25 cellular contexts compared by ENCODE assay signal in genomic region chr19:47419789-47420188, GRCh38. TPM values are rescaled to one million over a fixed set of nuclear protein-coding genes. Genes with fewer than 3 reads are reported as not detected.
DNase-seq lines count a peak whose midpoint lies in the region; ATAC-seq and TF ChIP-seq lines count a peak whose summit lies in the region.
"Had no signal": no experiment of that assay in that cellular context is flagged by ENCODE, and none has a peak within 500 bp of the region (broad histone marks: within the 10 kb centered on the region; RNA-seq: fewer than 3 reads in every experiment).

No MANE protein-coding gene starts in this region.

- no peaks in the 10 kb centered on the region for H3K79me2 ChIP-seq in neural progenitor cell (ENCODE audit: low read depth)

- peak overlapping the region; percentile 57 for H3K4me3 ChIP-seq in BLaER1
- H3K4me3 ChIP-seq in WERI-Rb-1 (ENCODE audit: low read depth, low read length), result peak overlapping the region; percentile 45
- peak overlapping the region; percentile 48 for H3K4me3 ChIP-seq in iPS-15b (ENCODE audit: low read depth, low read length)
- peak overlapping the region; percentile 57 for H3K4me3 ChIP-seq in neural progenitor cell
- no peak overlapping the region for H3K4me3 ChIP-seq in coronary artery

- H3K27me3 ChIP-seq in BLaER1, result peaks cover 98% of the 10 kb centered on the region
- no peaks in the 10 kb centered on the region for H3K27me3 ChIP-seq in WERI-Rb-1 (ENCODE audit: insufficient read depth, low read depth, severe bottlenecking)
- H3K27me3 ChIP-seq in iPS-15b (ENCODE audit: control insufficient read depth, insufficient read depth, low read length), result peaks cover 77% of the 10 kb centered on the region
- H3K27me3 ChIP-seq in neural progenitor cell, result peaks cover 64% of the 10 kb centered on the region

- peaks cover 5% of the 10 kb centered on the region for H3K36me3 Mint-ChIP-seq in neural progenitor cell
- H3K36me3 Mint-ChIP-seq: natural killer cell had no signal

- no peaks in the 10 kb centered on the region for H3K9me3 Mint-ChIP-seq in neural progenitor cell
- H3K9me3 Mint-ChIP-seq: activated T-helper 1 cell treated with anti-CD3 and anti-CD28 coated beads, Interleukin-12 subunit alpha, Interleukin-12 subunit beta, Interleukin-2, Interleukin-4 antibody, amounts not matched to agents 30 ng/mL and 10 ng/mL and 1 ng/mL, durations not matched to agents 14 hours and 24 hours and 36 hours; central memory CD8-positive, alpha-beta T cell; T-helper 2 cell treated with Interferon-gamma antibody and Interleukin-4, amounts not matched to agents 5 μg/mL and 100 μg/mL, for 36 hours had no signal

- H3K9ac ChIP-seq in BLaER1 (no peak overlapping the region), iPS-15b (ENCODE audit: low read depth, low read length) (no peak overlapping the region), neural progenitor cell (no peak overlapping the region)

- H3K9me3 ChIP-seq in BLaER1 (no peaks in the 10 kb centered on the region), WERI-Rb-1 (ENCODE audit: severe bottlenecking) (no peaks in the 10 kb centered on the region), iPS-15b (ENCODE audit: control insufficient read depth, insufficient read depth, low read length) (no peaks in the 10 kb centered on the region), neural progenitor cell (ENCODE audit: low read depth) (no peaks in the 10 kb centered on the region)
- H3K9me3 ChIP-seq: HAP-1, left lung, prostate gland, upper lobe of left lung had no signal

- H3F3A ChIP-seq in neural progenitor cell (ENCODE audit: low read depth), result peaks cover 32% of the 10 kb centered on the region

- DNase-seq in WERI-Rb-1 (no peak), neural progenitor cell (ENCODE audit: low spot score) (peak; percentile 33), amygdala (lab: John Stamatoyannopoulos, UW) (no peak), coronary artery (ENCODE audit: low spot score) (no peak), COLO829 (ENCODE audit: low spot score) (no peak)
- DNase-seq: activated CD4-positive, alpha-beta T cell treated with anti-CD3 and anti-CD28 coated beads, Interleukin-2, amount 50 U/mL, for 1 hour; activated naive CD4-positive, alpha-beta T cell treated with anti-CD3 and anti-CD28 coated beads, Interleukin-2, amount 50 U/mL, for 16 hours; aorta; DMS79 treated with DMSO at 0.1 percent for 48 hours; dorsolateral prefrontal cortex; left lung; natural killer cell; NCI-H1092 treated with DMSO at 0.1 percent for 48 hours; NCI-H2029; OCI-M1 had no signal

- no peak overlapping the region for H2AFZ ChIP-seq in neural progenitor cell (replicated peaks)

- H4K20me1 ChIP-seq in BLaER1 (peaks cover 66% of the 10 kb centered on the region), neural progenitor cell (ENCODE audit: low read depth) (peaks cover 29% of the 10 kb centered on the region)

- H3K27ac ChIP-seq in BLaER1, result no peak overlapping the region
- no peak overlapping the region for H3K27ac ChIP-seq in WERI-Rb-1
- no peak overlapping the region for H3K27ac ChIP-seq in neural progenitor cell
- no peak overlapping the region for H3K27ac ChIP-seq in coronary artery
- H3K27ac ChIP-seq: left lung, prostate gland, upper lobe of left lung, VCaP had no signal

- H3K36me3 ChIP-seq in BLaER1, result no peaks in the 10 kb centered on the region
- peaks cover 6% of the 10 kb centered on the region; the same call in 1 of the 2 replicates for H3K36me3 ChIP-seq in WERI-Rb-1
- H3K36me3 ChIP-seq in iPS-15b (ENCODE audit: control insufficient read depth, insufficient read depth, low read length), result no peaks in the 10 kb centered on the region
- no peaks in the 10 kb centered on the region for H3K36me3 ChIP-seq in neural progenitor cell
- H3K36me3 ChIP-seq: HAP-1, left lung, prostate gland, upper lobe of left lung had no signal

- H3K4me1 ChIP-seq in BLaER1 (peaks cover 51% of the 10 kb centered on the region), iPS-15b (ENCODE audit: control insufficient read depth, insufficient read depth, low read length) (peaks cover 14% of the 10 kb centered on the region), neural progenitor cell (peaks cover 45% of the 10 kb centered on the region)
- H3K4me1 ChIP-seq: prostate gland had no signal

- H3K27ac Mint-ChIP-seq in neural progenitor cell, result peak overlapping the region; percentile 82
- H3K27ac Mint-ChIP-seq: activated T-helper 1 cell treated with anti-CD3 and anti-CD28 coated beads, Interleukin-12 subunit alpha, Interleukin-12 subunit beta, Interleukin-2, Interleukin-4 antibody, amounts not matched to agents 30 ng/mL and 10 ng/mL and 1 ng/mL, durations not matched to agents 14 hours and 24 hours and 36 hours; T-helper 2 cell treated with Interferon-gamma antibody and Interleukin-4, amounts not matched to agents 5 μg/mL and 100 μg/mL, for 36 hours had no signal

- H3K27me3 Mint-ChIP-seq in neural progenitor cell (ENCODE audit: insufficient read depth, low read depth), result peaks cover 25% of the 10 kb centered on the region

- TF ChIP-seq CTCF in WERI-Rb-1 (IDR thresholded peaks at IDR 0.05; ENCODE audit: low read depth, low read length), result no peak
- no peak for TF ChIP-seq CTCF in neural progenitor cell (IDR thresholded peaks at IDR 0.05)
- no peak for TF ChIP-seq CTCF in coronary artery (IDR thresholded peaks at IDR 0.05)

- ATAC-seq in HG03354 (IDR thresholded peaks at IDR 0.05; ENCODE audit: poor library complexity, severe bottlenecking, unreplicated experiment), result no peak
- ATAC-seq: left lung had no signal

- H3K4me3 Mint-ChIP-seq in neural progenitor cell, result peak overlapping the region; percentile 76
- H3K4me3 Mint-ChIP-seq: activated T-helper 1 cell treated with anti-CD3 and anti-CD28 coated beads, Interleukin-12 subunit alpha, Interleukin-12 subunit beta, Interleukin-2, Interleukin-4 antibody, amounts not matched to agents 30 ng/mL and 10 ng/mL and 1 ng/mL, durations not matched to agents 14 hours and 24 hours and 36 hours; central memory CD8-positive, alpha-beta T cell; natural killer cell; T-helper 2 cell treated with Interferon-gamma antibody and Interleukin-4, amounts not matched to agents 5 μg/mL and 100 μg/mL, for 36 hours had no signal

- peak overlapping the region; percentile 82 for H3K4me2 ChIP-seq in BLaER1
- peak overlapping the region; percentile 96 for H3K4me2 ChIP-seq in neural progenitor cell

- H3K4me1 Mint-ChIP-seq in neural progenitor cell, result peaks cover 51% of the 10 kb centered on the region

RNA-seq across cellular contexts. Expression of gene MEIS3, which starts 0.5 kb away (rescaled TPM):
- 32.2 and 70.5 TPM in 2 replicates for total RNA-seq in neural progenitor cell (ENCODE audit: low replicate concordance)
- total RNA-seq: activated T-helper 1 cell treated with anti-CD3 and anti-CD28 coated beads, Interleukin-12 subunit alpha, Interleukin-12 subunit beta, Interleukin-2, Interleukin-4 antibody, amounts not matched to agents 30 ng/mL and 10 ng/mL and 1 ng/mL, durations not matched to agents 14 hours and 24 hours and 36 hours; natural killer cell had no signal

RNA-seq across cellular contexts. Expression of gene SLC8A2, which starts 51.9 kb away (rescaled TPM):
- total RNA-seq in neural progenitor cell (ENCODE audit: low replicate concordance), result 14.5 and 17.6 TPM in 2 replicates
- total RNA-seq: activated T-helper 1 cell treated with anti-CD3 and anti-CD28 coated beads, Interleukin-12 subunit alpha, Interleukin-12 subunit beta, Interleukin-2, Interleukin-4 antibody, amounts not matched to agents 30 ng/mL and 10 ng/mL and 1 ng/mL, durations not matched to agents 14 hours and 24 hours and 36 hours had no signal
